In the genomic region with DNA sequence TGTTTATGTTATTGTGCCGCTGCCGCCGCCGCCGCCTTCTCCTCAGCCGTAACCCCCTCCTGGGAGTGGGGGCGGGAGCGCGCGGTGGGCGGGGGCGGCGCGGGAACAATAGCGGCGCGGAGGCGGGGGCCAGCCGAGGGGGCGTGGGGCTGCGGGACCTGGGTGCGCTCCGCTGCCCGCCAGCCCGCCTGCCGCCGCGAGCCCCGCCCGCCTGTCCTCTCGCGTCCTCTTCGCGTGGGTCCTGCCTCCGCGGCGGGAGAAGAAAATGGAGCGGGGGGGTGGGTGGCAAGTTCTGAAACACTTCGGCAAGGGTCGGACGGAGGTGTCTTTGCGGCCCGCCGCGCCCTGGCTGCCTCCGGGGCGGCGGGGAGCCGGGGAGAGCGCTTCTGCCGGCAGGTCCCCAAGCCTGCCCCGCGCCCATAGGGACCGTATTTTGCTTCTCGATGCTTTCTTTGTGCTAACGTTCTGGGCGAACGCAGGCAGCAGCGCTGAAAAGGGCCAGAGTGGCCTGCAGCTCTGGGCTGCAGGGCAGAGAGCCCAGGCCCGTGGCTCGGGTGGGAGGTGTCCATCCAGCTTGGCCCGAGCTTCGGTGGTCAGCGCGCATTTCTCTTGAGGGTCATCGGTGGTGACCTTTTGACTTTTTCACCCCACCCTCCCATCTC, we compare ENCODE assay signal across 8 cellular contexts. TPM values are rescaled to one million over a fixed set of nuclear protein-coding genes. Genes with fewer than 3 reads are reported as not detected.
DNase-seq lines count a peak whose midpoint lies in the region; ATAC-seq and TF ChIP-seq lines count a peak whose summit lies in the region.

No MANE protein-coding gene starts in this region.

- 1 to 2% methylated on average over 12 to 60 of the region's 66 CpGs for WGBS in testis, 2 donors

- H3K27me3 ChIP-seq in neutrophil (peaks cover 13% of the 10 kb centered on the region), testis (no peaks in the 10 kb centered on the region)

- intact Hi-C loops in testis (cut with DNase I; ENCODE audit: low total_unique reads), result no loop called here

- H3K9me3 ChIP-seq in neutrophil (no peaks in the 10 kb centered on the region), testis (no peaks in the 10 kb centered on the region)

- DNase-seq in A172 (ENCODE audit: low spot score) (peak; percentile 14), NCI-H774 (lab: John Stamatoyannopoulos, UW) (peak; percentile 69), fibroblast of pulmonary artery (ENCODE audit: low read depth) (peak; percentile 43), testis (peak; percentile 50)
- peak; percentile 43 to 62 for DNase-seq in activated T-helper 1 cell treated with anti-CD3 and anti-CD28 coated beads, Interleukin-2, amount 50 U/mL, for 16 hours (ENCODE audit: low read depth in 1 of 2, low spot score in 1 of 2)

- H3K4me3 ChIP-seq in fibroblast of pulmonary artery (replicated peaks; ENCODE audit: low read depth, low read length) (peak overlapping the region; percentile 78), neutrophil (ENCODE audit: low read depth in 1 of 2, low read length in 1 of 2) (peak overlapping the region; percentile 65 to 74), testis (peak overlapping the region; percentile 86 to 97)

- TF ChIP-seq POLR2A in testis (IDR thresholded peaks at IDR 0.05), result no peak

- ATAC-seq in GM18498 (IDR thresholded peaks at IDR 0.05; ENCODE audit: unreplicated experiment), result peak; percentile 44
- ATAC-seq in HG02970 (IDR thresholded peaks at IDR 0.05; ENCODE audit: low FRiP score, unreplicated experiment), result peak; percentile 45

- no peak for TF ChIP-seq CTCF in fibroblast of pulmonary artery (IDR thresholded peaks at IDR 0.05; ENCODE audit: low read length, missing control alignments)
- no peak for TF ChIP-seq CTCF in neutrophil (IDR thresholded peaks at IDR 0.05)
- TF ChIP-seq CTCF in testis (IDR thresholded peaks at IDR 0.05), result no peak

- no peaks in the 10 kb centered on the region for H3K36me3 ChIP-seq in neutrophil
- H3K36me3 ChIP-seq in testis (ENCODE audit: low read depth, missing control alignments), result no peaks in the 10 kb centered on the region

- H3K4me1 ChIP-seq in neutrophil (ENCODE audit: control insufficient read depth in 1 of 2, insufficient read depth in 1 of 2, low read depth in 1 of 2, low read length in 1 of 2), result peaks cover 11 to 14% of the 10 kb centered on the region in 2 experiments
- peaks cover 7% of the 10 kb centered on the region for H3K4me1 ChIP-seq in testis

- H3K27ac ChIP-seq in neutrophil (peak overlapping the region; percentile 89), testis (peak overlapping the region; percentile 90 to 97)

RNA-seq across cellular contexts. Expression of gene MAPK8, which starts 0.5 kb away (rescaled TPM):
- 43.6 and 66.6 TPM in 2 replicates for total RNA-seq in A172 (2014; rRNA removed; shearing (Covaris generic))
- 100 to 1,000 TPM in 1 of 2 donors, 10 to 100 TPM in 1; 98.8 to 114 TPM for total RNA-seq in testis
- polyA plus RNA-seq in testis (ENCODE audit: insufficient read depth, low read depth, low replicate concordance), result 91.8 TPM

RNA-seq across cellular contexts. Expression of gene FRMPD2, which starts 32.5 kb away (rescaled TPM):
- not detected in 2 replicates for total RNA-seq in A172 (2014; rRNA removed; shearing (Covaris generic))
- 1 to 10 TPM; 6.4 to 8.3 TPM for total RNA-seq in testis
- 18.7 TPM for polyA plus RNA-seq in testis (ENCODE audit: insufficient read depth, low read depth, low replicate concordance)

Comparison
In these comparisons a context has a peak if more than half of its experiments do, and no peak if none do; other contexts are left out.
1. Peak in every context shown above with its lines: DNase-seq, ATAC-seq, H3K4me3 ChIP-seq and H3K27ac ChIP-seq.
2. DNase-seq: peak in every context shown above with its lines; median percentile 69 in NCI-H774; 52 in activated T-helper 1 cell treated with anti-CD3 and anti-CD28 coated beads, Interleukin-2, amount 50 U/mL, for 16 hours; 50 in testis; 43 in fibroblast of pulmonary artery; 14 in A172.